In genomic region chr9:4640027-4640426, GRCh38 we compare ENCODE assay signal across 9 cellular contexts. TPM values are rescaled to one million over a fixed set of nuclear protein-coding genes. Genes with fewer than 3 reads are reported as not detected.
DNase-seq lines count a peak whose midpoint lies in the region; ATAC-seq and TF ChIP-seq lines count a peak whose summit lies in the region.
"Had no signal": no experiment of that assay in that cellular context is flagged by ENCODE, and none has a peak within 500 bp of the region (broad histone marks: within the 10 kb centered on the region; RNA-seq: fewer than 3 reads in every experiment).

No MANE protein-coding gene starts in this region.

- no peak overlapping the region for H3K27ac ChIP-seq in stomach
- H3K27ac ChIP-seq: SJSA1 had no signal

- no peak for TF ChIP-seq POLR2A in stomach (IDR thresholded peaks at IDR 0.05)

- peak; percentile 52 for DNase-seq in ELF-1 (ENCODE audit: low read depth, low spot score)
- DNase-seq in activated CD4-positive, alpha-beta T cell treated with anti-CD3 and anti-CD28 coated beads, Interleukin-2, amount 10 ng/mL, durations not matched to agents 7 days and 5 days = peak; percentile 61
- peak; percentile 45 for DNase-seq in fibroblast of villous mesenchyme (ENCODE audit: low read depth)
- peak; percentile 31 for DNase-seq in stomach
- DNase-seq in NCI-H1048 (lab: John Stamatoyannopoulos, UW) = no peak

- no peak overlapping the region for H3K27ac Mint-ChIP-seq in activated CD4-positive, alpha-beta T cell treated with anti-CD3 and anti-CD28 coated beads, Interleukin-2, amount 10 ng/mL, durations not matched to agents 7 days and 5 days

- H3K9me3 Mint-ChIP-seq in activated CD4-positive, alpha-beta T cell treated with anti-CD3 and anti-CD28 coated beads, Interleukin-2, amount 10 ng/mL, durations not matched to agents 7 days and 5 days = no peaks in the 10 kb centered on the region

- H3K79me2 ChIP-seq in Loucy (ENCODE audit: insufficient read depth, low read length) = no peaks in the 10 kb centered on the region

- H2AFZ ChIP-seq in Loucy (ENCODE audit: low read length) = no peak overlapping the region

- intact Hi-C loops in stomach (cut with DNase I; ENCODE audit: low total_unique reads) = no loop called here

- peaks cover 3% of the 10 kb centered on the region for H3K27me3 Mint-ChIP-seq in activated CD4-positive, alpha-beta T cell treated with anti-CD3 and anti-CD28 coated beads, Interleukin-2, amount 10 ng/mL, durations not matched to agents 7 days and 5 days

- CTCF ChIA-PET in activated CD4-positive, alpha-beta T cell treated with anti-CD3 and anti-CD28 coated beads, Interleukin-2, amount 10 ng/mL, durations not matched to agents 7 days and 5 days (lab: Charles Lee) = interaction anchor here (0.6 to 1.7 kb wide), 7 partner anchors 10 to 273 kb away, joined by 3 to 5 read pairs (median 3); no protein-coding TSS in a partner anchor

- H3K9me3 ChIP-seq in Loucy (ENCODE audit: insufficient read depth, low read depth, low read length) = no peaks in the 10 kb centered on the region
- no peaks in the 10 kb centered on the region for H3K9me3 ChIP-seq in stomach
- H3K9me3 ChIP-seq: SJSA1 had no signal

- no peak for ATAC-seq in HG03565 (IDR thresholded peaks at IDR 0.05; ENCODE audit: unreplicated experiment)
- no peak for ATAC-seq in HG02610 (IDR thresholded peaks at IDR 0.05; ENCODE audit: unreplicated experiment)

- no peaks in the 10 kb centered on the region for H3F3A ChIP-seq in Loucy (ENCODE audit: low read depth)

- no peak overlapping the region for H3K4me3 ChIP-seq in Loucy (ENCODE audit: low read length, poor library complexity, severe bottlenecking)
- H3K4me3 ChIP-seq in fibroblast of villous mesenchyme (ENCODE audit: low read depth, low read length) = no peak overlapping the region
- no peak overlapping the region for H3K4me3 ChIP-seq in stomach
- H3K4me3 ChIP-seq: SJSA1 had no signal

- no peak overlapping the region for H3K4me3 Mint-ChIP-seq in activated CD4-positive, alpha-beta T cell treated with anti-CD3 and anti-CD28 coated beads, Interleukin-2, amount 10 ng/mL, durations not matched to agents 7 days and 5 days

- H3K4me1 ChIP-seq in Loucy (ENCODE audit: insufficient read depth, low read length, poor library complexity, severe bottlenecking) (no peaks in the 10 kb centered on the region), stomach (no peaks in the 10 kb centered on the region)
- H3K4me1 ChIP-seq: SJSA1 had no signal

- H3K27me3 ChIP-seq in Loucy (ENCODE audit: insufficient read depth, low read length, poor library complexity, severe bottlenecking) (peaks cover 43% of the 10 kb centered on the region), stomach (no peaks in the 10 kb centered on the region)
- H3K27me3 ChIP-seq: SJSA1 had no signal

- TF ChIP-seq CTCF in Loucy (conservative IDR thresholded peaks at IDR 0.05; ENCODE audit: low read length) (peak; percentile 64), fibroblast of villous mesenchyme (IDR thresholded peaks at IDR 0.05; ENCODE audit: insufficient read depth, low read depth, low read length) (peak; percentile 56), stomach (IDR thresholded peaks at IDR 0.05) (peak in 1 of 7 experiments; percentile 24)

- POLR2A ChIA-PET in activated CD4-positive, alpha-beta T cell treated with anti-CD3 and anti-CD28 coated beads, Interleukin-2, amount 10 ng/mL, durations not matched to agents 7 days and 5 days (lab: Charles Lee) = no interaction called here

- H3K36me3 ChIP-seq in Loucy (ENCODE audit: insufficient read depth, low read length) (no peaks in the 10 kb centered on the region), stomach (peaks cover 0 to 9% (median 0%) of the 10 kb centered on the region in 4 donors)
- H3K36me3 ChIP-seq: SJSA1 had no signal

- H3K9me2 ChIP-seq in Loucy (replicated peaks; ENCODE audit: low read depth, low read length) = no peaks in the 10 kb centered on the region

- WGBS in stomach, 5 donors = 60 to 72% (median 66%) methylated on average over 2 of the region's 2 CpGs

- H3K9ac ChIP-seq in Loucy (ENCODE audit: low read depth, low read length, poor library complexity, severe bottlenecking) = no peak overlapping the region

- TF ChIP-seq EP300 in stomach (IDR thresholded peaks at IDR 0.05) = no peak

- H4K20me1 ChIP-seq in Loucy (ENCODE audit: insufficient read depth, low read length, poor library complexity, severe bottlenecking) = no peaks in the 10 kb centered on the region

- H3K36me3 Mint-ChIP-seq in activated CD4-positive, alpha-beta T cell treated with anti-CD3 and anti-CD28 coated beads, Interleukin-2, amount 10 ng/mL, durations not matched to agents 7 days and 5 days (ENCODE audit: low read depth) = no peaks in the 10 kb centered on the region

- H3K4me2 ChIP-seq in Loucy (ENCODE audit: low read depth, low read length, poor library complexity, severe bottlenecking) = no peak overlapping the region

- peaks cover 4% of the 10 kb centered on the region for H3K4me1 Mint-ChIP-seq in activated CD4-positive, alpha-beta T cell treated with anti-CD3 and anti-CD28 coated beads, Interleukin-2, amount 10 ng/mL, durations not matched to agents 7 days and 5 days

RNA-seq across cellular contexts. Expression of gene PLPP6, which starts 22.1 kb away (rescaled TPM):
- total RNA-seq in activated CD4-positive, alpha-beta T cell treated with anti-CD3 and anti-CD28 coated beads, Interleukin-2, amount 10 ng/mL, durations not matched to agents 7 days and 5 days = 10 to 100 TPM in 1 of 2 experiments, 1 to 10 TPM in 1; 9.9 to 10.3 TPM
- total RNA-seq in fibroblast of villous mesenchyme (6.4 and 8.2 TPM in 2 replicates), stomach (10 to 100 TPM in 1 of 5 donors, 1 to 10 TPM in 3, not detected in 1; 6.7 to 11.0 (median 8.1) TPM)
- polyA plus RNA-seq in stomach = 1 to 10 TPM; 3.5 to 6.6 (median 5.2) TPM

RNA-seq across cellular contexts. Expression of gene SPATA6L, which starts 26.3 kb away (rescaled TPM):
- under 1 TPM; 0.40 to 0.42 TPM for total RNA-seq in activated CD4-positive, alpha-beta T cell treated with anti-CD3 and anti-CD28 coated beads, Interleukin-2, amount 10 ng/mL, durations not matched to agents 7 days and 5 days
- total RNA-seq in fibroblast of villous mesenchyme (0.43 and 0.64 TPM in 2 replicates), stomach (10 to 100 TPM in 2 of 5 donors, 1 to 10 TPM in 3; 5.4 to 32.7 (median 8.8) TPM)
- 1 to 10 TPM; 2.3 to 4.8 (median 4.0) TPM for polyA plus RNA-seq in stomach

RNA-seq across cellular contexts. Expression of gene CDC37L1, which starts 39.3 kb away (rescaled TPM):
- total RNA-seq in activated CD4-positive, alpha-beta T cell treated with anti-CD3 and anti-CD28 coated beads, Interleukin-2, amount 10 ng/mL, durations not matched to agents 7 days and 5 days = 10 to 100 TPM in 1 of 2 experiments, 1 to 10 TPM in 1; 9.2 to 10.7 TPM
- 19.3 and 25.9 TPM in 2 replicates for total RNA-seq in fibroblast of villous mesenchyme
- total RNA-seq in stomach = 10 to 100 TPM in 4 of 5 donors, 1 to 10 TPM in 1; 3.5 to 56.7 (median 23.7) TPM
- 10 to 100 TPM in 2 of 3 donors, 1 to 10 TPM in 1; 8.1 to 20.3 (median 11.8) TPM for polyA plus RNA-seq in stomach
